ENCODE assay signal across 8 cellular contexts in genomic region chr3:107752202-107752990, GRCh38.
DNase-seq lines count a peak whose midpoint lies in the region; ATAC-seq and TF ChIP-seq lines count a peak whose summit lies in the region.

No MANE protein-coding gene starts in this region.

- H3K9me3 ChIP-seq in BE2C = no peaks in the 10 kb centered on the region
- no peaks in the 10 kb centered on the region for H3K9me3 ChIP-seq in HEK293 (ENCODE audit: control insufficient read depth, insufficient read depth, low read depth, low read length)
- H3K9me3 ChIP-seq in gastroesophageal sphincter = no peaks in the 10 kb centered on the region
- no peaks in the 10 kb centered on the region for H3K9me3 ChIP-seq in upper lobe of left lung

- TF ChIP-seq EP300 in gastroesophageal sphincter (IDR thresholded peaks at IDR 0.05) (no peak), upper lobe of left lung (IDR thresholded peaks at IDR 0.05) (no peak)

- no peak for TF ChIP-seq POLR2A in gastroesophageal sphincter (IDR thresholded peaks at IDR 0.05)
- no peak for TF ChIP-seq POLR2A in upper lobe of left lung (IDR thresholded peaks at IDR 0.05)

- H3K36me3 ChIP-seq in BE2C (no peaks in the 10 kb centered on the region), HEK293 (ENCODE audit: control insufficient read depth in 2 of 2, insufficient read depth in 1 of 2, low read length in 2 of 2) (peaks cover 0 to 6% of the 10 kb centered on the region in 2 experiments; a peak in 1 of 3 replicates), gastroesophageal sphincter (peaks cover 0 to 26% of the 10 kb centered on the region in 2 donors), upper lobe of left lung (peaks cover 0 to 6% (median 1%) of the 10 kb centered on the region in 4 donors)

- peak; percentile 78 for TF ChIP-seq CTCF in BE2C (IDR thresholded peaks at IDR 0.05; ENCODE audit: low read depth, low read length)
- no peak for TF ChIP-seq CTCF in HEK293 (tag by site-specific recombination; IDR thresholded peaks at IDR 0.05)
- TF ChIP-seq CTCF in gastroesophageal sphincter (IDR thresholded peaks at IDR 0.05) = peak in 3 of 4 experiments; percentile 7 to 40 (median 11)
- no peak for TF ChIP-seq CTCF in natural killer cell (IDR thresholded peaks at IDR 0.05)
- TF ChIP-seq CTCF in upper lobe of left lung (IDR thresholded peaks at IDR 0.05) = peak in 3 of 6 experiments; percentile 9 to 29 (median 25)

- CTCF ChIA-PET in HEK293 (lab: Yijun Ruan, JAX) = interaction anchor here (0.5 to 2.0 kb wide), 18 partner anchors 9 to 323 kb away, joined by 3 to 9 read pairs (median 4); no protein-coding TSS in a partner anchor
- CTCF ChIA-PET in activated CD4-positive, alpha-beta T cell treated with anti-CD3 and anti-CD28 coated beads, Interleukin-2, amount 10 ng/mL, durations not matched to agents 7 days and 5 days (lab: Charles Lee) = no interaction called here

- ATAC-seq in gastroesophageal sphincter = no peak
- no peak for ATAC-seq in natural killer cell
- ATAC-seq in upper lobe of left lung (ENCODE audit: low FRiP score in 2 of 2) = no peak
- ATAC-seq in sciatic nerve = no peak

- H3K27ac ChIP-seq in HEK293 (ENCODE audit: extremely low read depth, low read depth, low read length) = no peak overlapping the region
- H3K27ac ChIP-seq in gastroesophageal sphincter = no peak overlapping the region
- no peak overlapping the region for H3K27ac ChIP-seq in upper lobe of left lung

- no peaks in the 10 kb centered on the region for H3K9me3 Mint-ChIP-seq in natural killer cell
- no peaks in the 10 kb centered on the region for H3K9me3 Mint-ChIP-seq in activated CD4-positive, alpha-beta T cell treated with anti-CD3 and anti-CD28 coated beads, Interleukin-2, amount 10 ng/mL, durations not matched to agents 7 days and 5 days

- H3K27me3 ChIP-seq in BE2C = no peaks in the 10 kb centered on the region
- no peaks in the 10 kb centered on the region for H3K27me3 ChIP-seq in gastroesophageal sphincter
- H3K27me3 ChIP-seq in upper lobe of left lung = no peaks in the 10 kb centered on the region

- intact Hi-C loops in natural killer cell (cut with micrococcal nuclease) = no loop called here
- intact Hi-C loops in sciatic nerve (cut with DNase I) = no loop called here

- POLR2A ChIA-PET in HEK293 (lab: Yijun Ruan, JAX) = no interaction called here
- POLR2A ChIA-PET in activated CD4-positive, alpha-beta T cell treated with anti-CD3 and anti-CD28 coated beads, Interleukin-2, amount 10 ng/mL, durations not matched to agents 7 days and 5 days (lab: Charles Lee) = no interaction called here

- H3K27ac Mint-ChIP-seq in natural killer cell = no peak overlapping the region
- H3K27ac Mint-ChIP-seq in activated CD4-positive, alpha-beta T cell treated with anti-CD3 and anti-CD28 coated beads, Interleukin-2, amount 10 ng/mL, durations not matched to agents 7 days and 5 days = no peak overlapping the region

- no peaks in the 10 kb centered on the region for H3K36me3 Mint-ChIP-seq in natural killer cell
- H3K36me3 Mint-ChIP-seq in activated CD4-positive, alpha-beta T cell treated with anti-CD3 and anti-CD28 coated beads, Interleukin-2, amount 10 ng/mL, durations not matched to agents 7 days and 5 days (ENCODE audit: low read depth) = peaks cover 3% of the 10 kb centered on the region

- 62 to 92% methylated on average over 3 of the region's 3 CpGs for WGBS in gastroesophageal sphincter (ENCODE audit: low coverage in 1 of 2), 2 donors
- 79 to 83% methylated on average over 3 of the region's 3 CpGs for WGBS in upper lobe of left lung, 2 donors

- no peaks in the 10 kb centered on the region for H3K4me1 Mint-ChIP-seq in natural killer cell
- no peaks in the 10 kb centered on the region for H3K4me1 Mint-ChIP-seq in activated CD4-positive, alpha-beta T cell treated with anti-CD3 and anti-CD28 coated beads, Interleukin-2, amount 10 ng/mL, durations not matched to agents 7 days and 5 days

- no peak overlapping the region for H3K4me3 Mint-ChIP-seq in natural killer cell
- no peak overlapping the region for H3K4me3 Mint-ChIP-seq in activated CD4-positive, alpha-beta T cell treated with anti-CD3 and anti-CD28 coated beads, Interleukin-2, amount 10 ng/mL, durations not matched to agents 7 days and 5 days

- H3K4me3 ChIP-seq in BE2C (ENCODE audit: low read depth, low read length) (no peak overlapping the region), HEK293 (ENCODE audit: low read depth, low read length) (no peak overlapping the region), gastroesophageal sphincter (no peak overlapping the region), upper lobe of left lung (no peak overlapping the region)

- no peaks in the 10 kb centered on the region for H3K27me3 Mint-ChIP-seq in natural killer cell (ENCODE audit: low read depth in 2 of 2)
- no peaks in the 10 kb centered on the region for H3K27me3 Mint-ChIP-seq in activated CD4-positive, alpha-beta T cell treated with anti-CD3 and anti-CD28 coated beads, Interleukin-2, amount 10 ng/mL, durations not matched to agents 7 days and 5 days

- DNase-seq in BE2C = peak; percentile 32
- DNase-seq in RPMI7951 (ENCODE audit: low read depth) = peak; percentile 35
- no peak for DNase-seq in natural killer cell
- DNase-seq in upper lobe of left lung = no peak
- DNase-seq in sciatic nerve (ENCODE audit: low spot score) = no peak
- no peak for DNase-seq in activated CD4-positive, alpha-beta T cell treated with anti-CD3 and anti-CD28 coated beads, Interleukin-2, amount 10 ng/mL, durations not matched to agents 7 days and 5 days

- H3K4me1 ChIP-seq in BE2C = peaks cover 8% of the 10 kb centered on the region; the same call in 1 of the 2 replicates
- H3K4me1 ChIP-seq in HEK293 (ENCODE audit: control insufficient read depth, insufficient read depth, low read length) = no peaks in the 10 kb centered on the region
- H3K4me1 ChIP-seq in gastroesophageal sphincter = peaks cover 0 to 4% (median 0%) of the 10 kb centered on the region in 3 donors
- no peaks in the 10 kb centered on the region for H3K4me1 ChIP-seq in upper lobe of left lung

TF ChIP-seq in HEK293, 187 proteins besides CTCF, POLR2A, EP300 and RAD21 (continues in another document):
- TF ChIP-seq OSR2 (tag by site-specific recombination; IDR thresholded peaks at IDR 0.05) (peak; percentile 11; the same call in 1 of the 2 replicates), KLF17 (tag by site-specific recombination; IDR thresholded peaks at IDR 0.05) (no peak), ZNF10 (tag by site-specific recombination; IDR thresholded peaks at IDR 0.05) (peak; percentile 52; the same call in 1 of the 2 replicates), ZNF645 (tag by site-specific recombination; IDR thresholded peaks at IDR 0.05) (no peak), SCRT2 (tag by site-specific recombination; IDR thresholded peaks at IDR 0.05) (peak; percentile 47; the same call in 1 of the 2 replicates), PRDM6 (tag by site-specific recombination; IDR thresholded peaks at IDR 0.05) (no peak), GLIS1 (tag by site-specific recombination; IDR thresholded peaks at IDR 0.05) (0 out of 2 replicates have a peak, but pooled peaks have one; percentile 13), ZNF501 (tag by site-specific recombination; IDR thresholded peaks at IDR 0.05) (no peak), ZNF513 (tag by site-specific recombination; IDR thresholded peaks at IDR 0.05) (no peak), ZNF624 (tag by site-specific recombination; IDR thresholded peaks at IDR 0.05) (no peak), ZNF140 (tag by site-specific recombination; IDR thresholded peaks at IDR 0.05) (no peak), ZBTB48 (tag by site-specific recombination; IDR thresholded peaks at IDR 0.05) (no peak), SCRT1 (tag by site-specific recombination; IDR thresholded peaks at IDR 0.05; ENCODE audit: borderline replicate concordance) (0 out of 2 replicates have a peak, but pooled peaks have one; percentile 13)

Comparison
In these comparisons a context has a peak if more than half of its experiments do, and no peak if none do; other contexts are left out.
1. DNase-seq: peak in BE2C (single experiment) and RPMI7951 (single experiment); none in natural killer cell (single experiment), upper lobe of left lung (0 of 2), sciatic nerve (single experiment) and activated CD4-positive, alpha-beta T cell treated with anti-CD3 and anti-CD28 coated beads, Interleukin-2, amount 10 ng/mL, durations not matched to agents 7 days and 5 days (single experiment).
2. CTCF ChIP-seq: peak in BE2C (single experiment) and gastroesophageal sphincter (3 of 4); none in HEK293 (single experiment) and natural killer cell (single experiment).